In the genomic region with DNA sequence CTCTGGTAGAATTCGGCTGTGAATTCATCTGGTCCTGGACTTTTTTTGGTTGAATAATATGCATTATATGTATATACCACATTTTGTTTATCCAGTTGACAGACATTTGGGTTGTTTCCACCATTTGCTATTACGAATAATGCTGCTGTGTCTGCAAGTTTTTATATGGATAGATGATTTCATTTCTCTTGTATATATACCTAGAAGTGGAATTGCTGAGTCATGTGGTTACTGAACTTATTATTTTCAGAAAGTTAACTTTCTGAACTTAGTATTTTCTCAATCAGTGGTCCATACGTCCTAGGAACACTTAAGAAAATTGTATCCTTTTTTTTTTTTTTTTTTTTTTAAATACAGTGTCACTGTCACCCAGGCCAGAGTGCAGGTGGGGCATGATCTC, we compare ENCODE assay signal across 24 cellular contexts.
"Had no signal": no experiment of that assay in that cellular context is flagged by ENCODE, and none has a peak within 500 bp of the region (broad histone marks: within the 10 kb centered on the region; RNA-seq: fewer than 3 reads in every experiment).

No MANE protein-coding gene starts in this region.

- DNase-seq: cortex of kidney; effector memory CD4-positive, alpha-beta T cell; glutamatergic neuron; kidney; left cardiac atrium; left ventricle myocardium inferior; lower lobe of right lung; natural killer cell; nucleus accumbens; ovary; right cardiac atrium; spleen; stimulated activated CD4-positive, alpha-beta T cell treated with anti-CD3 and anti-CD28 coated beads, Interleukin-15, amount 100 ng/mL, for 24 hours; stimulated activated CD4-positive, alpha-beta T cell treated with anti-CD3 and anti-CD28 coated beads, Interleukin-1b, Interleukin-23, amount 100 ng/mL, for 48 hours; stimulated activated CD4-positive, alpha-beta T cell treated with anti-CD3 and anti-CD28 coated beads, Interleukin-4, amount 100 ng/mL, for 4 hours; stimulated activated naive B cell treated with anti-CD40 and anti-IgM and Interleukin-4, amounts not matched to agents 10 μg/mL and 1 μg/mL and 100 μg/mL, for 72 hours; stimulated activated naive CD8-positive, alpha-beta T cell treated with anti-CD3 and anti-CD28 coated beads, Interleukin-15, amount 100 ng/mL, for 72 hours; testis; upper lobe of right lung had no signal

- H3K27me3 ChIP-seq: gastroesophageal sphincter, ovary, spleen, testis, tibial nerve, upper lobe of right lung, vagina had no signal

- H3K27ac ChIP-seq: gastroesophageal sphincter, left ventricle myocardium inferior, lower lobe of right lung, ovary, spleen, testis, tibial nerve, upper lobe of right lung, vagina had no signal

- ATAC-seq: esophagus mucosa; gastroesophageal sphincter; left cardiac atrium; lower lobe of right lung; natural killer cell; right cardiac atrium; stimulated activated naive B cell treated with anti-CD40 and anti-IgM and Interleukin-4, amounts not matched to agents 10 μg/mL and 1 μg/mL and 100 μg/mL, for 72 hours; stimulated activated naive CD8-positive, alpha-beta T cell treated with anti-CD3 and anti-CD28 coated beads, Interleukin-15, amount 100 ng/mL, for 72 hours; upper lobe of right lung had no signal

- H3K4me3 ChIP-seq: gastroesophageal sphincter, left ventricle myocardium inferior, lower lobe of right lung, ovary, spleen, testis, tibial nerve, upper lobe of right lung, vagina had no signal

- H3K36me3 ChIP-seq: ovary had no signal

- H3K4me1 ChIP-seq: gastroesophageal sphincter, lower lobe of right lung, testis, tibial nerve, upper lobe of right lung, vagina had no signal

- FAIRE-seq: endometrium, kidney had no signal

- H3K9me3 ChIP-seq: gastroesophageal sphincter, lower lobe of right lung, ovary, testis, upper lobe of right lung, vagina had no signal
